19 cellular contexts compared by ENCODE assay signal in genomic region chr6:169236988-169237387, GRCh38.
"Had no signal": no experiment of that assay in that cellular context is flagged by ENCODE, and none has a peak within 500 bp of the region (broad histone marks: within the 10 kb centered on the region; RNA-seq: fewer than 3 reads in every experiment).

No MANE protein-coding gene starts in this region.

- H3K36me3 ChIP-seq: gastrocnemius medialis had no signal

- FAIRE-seq: keratinocyte, small intestine had no signal

- H3K4me3 ChIP-seq: esophagus muscularis mucosa, gastrocnemius medialis, heart right ventricle, lung, stomach had no signal

- H3K9me3 ChIP-seq: esophagus muscularis mucosa, gastrocnemius medialis had no signal

- DNase-seq: effector memory CD4-positive, alpha-beta T cell; gastrocnemius medialis; heart right ventricle; hypothalamus; immature natural killer cell; left colon; left ventricle myocardium superior; mesenchymal stem cell; naive B cell; occipital lobe; small intestine; stimulated activated CD4-positive, alpha-beta T cell treated with anti-CD3 and anti-CD28 coated beads, Interleukin-12 subunit alpha, Interleukin-12 subunit beta, amount 100 ng/mL, for 4 hours; stimulated activated naive CD4-positive, alpha-beta T cell; stomach; substantia nigra had no signal

- H3K27me3 ChIP-seq: esophagus muscularis mucosa, gastrocnemius medialis had no signal

- H3K4me1 ChIP-seq: esophagus muscularis mucosa, gastrocnemius medialis, heart right ventricle, stomach had no signal

- ATAC-seq: gastrocnemius medialis, heart right ventricle, left colon, left ventricle myocardium superior had no signal

- H3K27ac ChIP-seq: epithelial cell of prostate, esophagus muscularis mucosa, gastrocnemius medialis, heart right ventricle, stomach had no signal
